In genomic region chrX:52574416-52575275, GRCh38 we compare ENCODE assay signal across 8 cellular contexts. TPM values are rescaled to one million over a fixed set of nuclear protein-coding genes. Genes with fewer than 3 reads are reported as not detected.
DNase-seq lines count a peak whose midpoint lies in the region; ATAC-seq and TF ChIP-seq lines count a peak whose summit lies in the region.

No MANE protein-coding gene starts in this region.

- H3K4me3 ChIP-seq in ascending aorta (no peak overlapping the region), spleen (no peak overlapping the region)

- peaks cover 2% of the 10 kb centered on the region for H3K27me3 Mint-ChIP-seq in activated naive CD8-positive, alpha-beta T cell treated with anti-CD3 and anti-CD28 coated beads, Interleukin-2, amount 50 U/mL, for 24 hours
- no peaks in the 10 kb centered on the region for H3K27me3 Mint-ChIP-seq in activated naive CD8-positive, alpha-beta T cell treated with anti-CD3 and anti-CD28 coated beads for 36 hours

- no peak overlapping the region for H3K27ac Mint-ChIP-seq in activated naive CD8-positive, alpha-beta T cell treated with anti-CD3 and anti-CD28 coated beads, Interleukin-2, amount 50 U/mL, for 24 hours
- H3K27ac Mint-ChIP-seq in activated naive CD8-positive, alpha-beta T cell treated with anti-CD3 and anti-CD28 coated beads for 36 hours = no peak overlapping the region

- WGBS in spleen, 5 donors = 41 to 61% (median 50%) methylated on average over 14 to 15 of the region's 15 CpGs

- H3K4me1 ChIP-seq in ascending aorta (no peaks in the 10 kb centered on the region), spleen (no peaks in the 10 kb centered on the region)

- no peak for TF ChIP-seq POLR2A in spleen (IDR thresholded peaks at IDR 0.05)

- H3K27me3 ChIP-seq in ascending aorta (no peaks in the 10 kb centered on the region), spleen (replicated peaks in 1 of 7) (peaks cover 0 to 17% (median 0%) of the 10 kb centered on the region in 7 donors)

- H3K36me3 ChIP-seq in ascending aorta (no peaks in the 10 kb centered on the region), spleen (no peaks in the 10 kb centered on the region)

- no peaks in the 10 kb centered on the region for H3K9me3 ChIP-seq in ascending aorta
- H3K9me3 ChIP-seq in spleen = no peaks in the 10 kb centered on the region

- peak; percentile 9 to 55 (median 41) for TF ChIP-seq CTCF in ascending aorta (IDR thresholded peaks at IDR 0.05)
- peak in 10 of 11 experiments; percentile 18 to 64 (median 50) for TF ChIP-seq CTCF in spleen (IDR thresholded peaks at IDR 0.05 in 8 of 11, conservative IDR thresholded peaks at IDR 0.05 in 3 of 11)

- H3K36me3 Mint-ChIP-seq in activated naive CD8-positive, alpha-beta T cell treated with anti-CD3 and anti-CD28 coated beads, Interleukin-2, amount 50 U/mL, for 24 hours (ENCODE audit: low read depth) = no peaks in the 10 kb centered on the region
- no peaks in the 10 kb centered on the region for H3K36me3 Mint-ChIP-seq in activated naive CD8-positive, alpha-beta T cell treated with anti-CD3 and anti-CD28 coated beads for 36 hours

- peak; percentile 3 for DNase-seq in activated naive CD8-positive, alpha-beta T cell treated with anti-CD3 and anti-CD28 coated beads, Interleukin-2, amount 50 U/mL, for 24 hours
- DNase-seq in activated naive CD8-positive, alpha-beta T cell treated with anti-CD3 and anti-CD28 coated beads for 36 hours = no peak
- peak; percentile 9 for DNase-seq in NCI-H526 treated with DMSO at 0.1 percent for 48 hours (lab: John Stamatoyannopoulos, UW)
- DNase-seq in ascending aorta (ENCODE audit: low spot score in 2 of 2) = no peak
- DNase-seq in iPS-NIHi11 (ENCODE audit: low spot score) = peak; percentile 32
- DNase-seq in spleen = no peak

- no peak overlapping the region for H3K27ac ChIP-seq in ascending aorta
- H3K27ac ChIP-seq in spleen = no peak overlapping the region

- intact Hi-C loops in ascending aorta (cut with DNase I) (no loop called here), spleen (cut with DNase I; ENCODE audit: low total_unique reads) (no loop called here)

- no peaks in the 10 kb centered on the region for H3K4me1 Mint-ChIP-seq in activated naive CD8-positive, alpha-beta T cell treated with anti-CD3 and anti-CD28 coated beads, Interleukin-2, amount 50 U/mL, for 24 hours
- peaks cover 1% of the 10 kb centered on the region for H3K4me1 Mint-ChIP-seq in activated naive CD8-positive, alpha-beta T cell treated with anti-CD3 and anti-CD28 coated beads for 36 hours

- no peak overlapping the region for H3K4me3 Mint-ChIP-seq in activated naive CD8-positive, alpha-beta T cell treated with anti-CD3 and anti-CD28 coated beads, Interleukin-2, amount 50 U/mL, for 24 hours
- no peak overlapping the region for H3K4me3 Mint-ChIP-seq in activated naive CD8-positive, alpha-beta T cell treated with anti-CD3 and anti-CD28 coated beads for 36 hours

- ATAC-seq in activated naive CD8-positive, alpha-beta T cell treated with anti-CD3 and anti-CD28 coated beads, Interleukin-2, amount 50 U/mL, for 24 hours = no peak
- ATAC-seq in HG02885 (IDR thresholded peaks at IDR 0.05; ENCODE audit: poor library complexity, unreplicated experiment) = peak; percentile 76
- ATAC-seq in GM18502 (IDR thresholded peaks at IDR 0.05; ENCODE audit: poor library complexity, unreplicated experiment) = no peak

- H3K9me3 Mint-ChIP-seq in activated naive CD8-positive, alpha-beta T cell treated with anti-CD3 and anti-CD28 coated beads, Interleukin-2, amount 50 U/mL, for 24 hours = no peaks in the 10 kb centered on the region
- H3K9me3 Mint-ChIP-seq in activated naive CD8-positive, alpha-beta T cell treated with anti-CD3 and anti-CD28 coated beads for 36 hours = no peaks in the 10 kb centered on the region

RNA-seq across cellular contexts. Expression of gene XAGE1B, which starts 57.8 kb away (rescaled TPM):
- not detected for total RNA-seq in activated naive CD8-positive, alpha-beta T cell treated with anti-CD3 and anti-CD28 coated beads for 36 hours
- total RNA-seq in ascending aorta (not detected), spleen (not detected)
- under 1 TPM in 2 of 3 donors, not detected in 1; 0.46 to 0.50 TPM for polyA plus RNA-seq in spleen

Comparison
In these comparisons a context has a peak if more than half of its experiments do, and no peak if none do; other contexts are left out.
1. DNase-seq: peak in activated naive CD8-positive, alpha-beta T cell treated with anti-CD3 and anti-CD28 coated beads, Interleukin-2, amount 50 U/mL, for 24 hours (single experiment), NCI-H526 treated with DMSO at 0.1 percent for 48 hours (single experiment) and iPS-NIHi11 (single experiment); none in activated naive CD8-positive, alpha-beta T cell treated with anti-CD3 and anti-CD28 coated beads for 36 hours (single experiment), ascending aorta (0 of 2) and spleen (single experiment).